In genomic region chr3:30578479-30578878, GRCh38 we compare ENCODE assay signal across 9 cellular contexts.
A peak's percentile ranks its signal among the peaks of the same experiment; 100 is the strongest.
DNase-seq lines count a peak whose midpoint lies in the region; ATAC-seq and TF ChIP-seq lines count a peak whose summit lies in the region.
"Had no signal": no experiment of that assay in that cellular context is flagged by ENCODE, and none has a peak within 500 bp of the region (broad histone marks: within the 10 kb centered on the region; RNA-seq: fewer than 3 reads in every experiment).

No MANE protein-coding gene starts in this region.

- no peaks in the 10 kb centered on the region for H3K79me2 ChIP-seq in MM.1S (ENCODE audit: low read length)

- TF ChIP-seq CTCF in MM.1S (IDR thresholded peaks at IDR 0.05; ENCODE audit: low read length) (no peak), WERI-Rb-1 (IDR thresholded peaks at IDR 0.05; ENCODE audit: low read depth, low read length) (no peak)

- H3K9me2 ChIP-seq in MM.1S (replicated peaks; ENCODE audit: insufficient read depth, low read length): no peaks in the 10 kb centered on the region

- no peak overlapping the region for H3K9ac ChIP-seq in MM.1S (ENCODE audit: low read length)

- H3K36me3 ChIP-seq in MM.1S (replicated peaks; ENCODE audit: insufficient read depth, low read length): no peaks in the 10 kb centered on the region
- no peaks in the 10 kb centered on the region for H3K36me3 ChIP-seq in WERI-Rb-1

- peak; percentile 14 for DNase-seq in MM.1S
- DNase-seq in fibroblast of peridontal ligament (ENCODE audit: extremely low read depth): peak; percentile 96
- DNase-seq in putamen (ENCODE audit: low spot score): peak; percentile 10
- no peak for DNase-seq in activated T-cell treated with anti-CD3 and anti-CD28 coated beads for 4 hours
- no peak for DNase-seq in HEK293T (ENCODE audit: extremely low spot score)
- no peak for DNase-seq in DMS153 (lab: John Stamatoyannopoulos, UW)
- DNase-seq in WERI-Rb-1: no peak

- peak; percentile 29 for ATAC-seq in GM18505 (IDR thresholded peaks at IDR 0.05; ENCODE audit: unreplicated experiment)
- ATAC-seq: HCT116 had no signal

- H3K27me3 ChIP-seq in MM.1S (replicated peaks; ENCODE audit: insufficient read depth, low read length) (no peaks in the 10 kb centered on the region), WERI-Rb-1 (ENCODE audit: insufficient read depth, low read depth, severe bottlenecking) (no peaks in the 10 kb centered on the region)

- no peak overlapping the region for H3K4me3 ChIP-seq in MM.1S (ENCODE audit: low read length)
- H3K4me3 ChIP-seq in WERI-Rb-1 (ENCODE audit: low read depth, low read length): no peak overlapping the region

- H3F3A ChIP-seq in MM.1S (ENCODE audit: insufficient read depth, low read length): no peaks in the 10 kb centered on the region

- no peaks in the 10 kb centered on the region for H4K20me1 ChIP-seq in MM.1S (ENCODE audit: insufficient read depth, low read length)

- POLR2A ChIA-PET in HEK293T (lab: Yijun Ruan, JAX): no interaction called here

- H3K9me3 ChIP-seq in MM.1S (replicated peaks; ENCODE audit: insufficient read depth, low read length): no peaks in the 10 kb centered on the region
- no peaks in the 10 kb centered on the region for H3K9me3 ChIP-seq in WERI-Rb-1 (ENCODE audit: severe bottlenecking)

- no peak overlapping the region for H3K27ac ChIP-seq in MM.1S (ENCODE audit: low read length)
- no peak overlapping the region for H3K27ac ChIP-seq in WERI-Rb-1

- H3K4me2 ChIP-seq in MM.1S (ENCODE audit: low read depth, low read length): no peak overlapping the region

- CTCF ChIA-PET in HEK293T (lab: Yijun Ruan, JAX): no interaction called here

- peaks cover 19% of the 10 kb centered on the region for H3K4me1 ChIP-seq in MM.1S (ENCODE audit: low read length)

- TF ChIP-seq POLR2A in GM18505 (IDR thresholded peaks at IDR 0.05; ENCODE audit: borderline replicate concordance, extremely low read depth, insufficient read depth, insufficient read length): no peak

- H2AFZ ChIP-seq in MM.1S (ENCODE audit: low read length): no peak overlapping the region

TF ChIP-seq in HEK293T, 16 proteins besides CTCF, POLR2A, EP300 and RAD21:
- TF ChIP-seq FOXK2 (IDR thresholded peaks at IDR 0.05) (no peak), SP1 (IDR thresholded peaks at IDR 0.05) (no peak), ARNT (IDR thresholded peaks at IDR 0.05) (no peak), BHLHE40 (IDR thresholded peaks at IDR 0.05; ENCODE audit: borderline replicate concordance) (no peak), FOXA1 (IDR thresholded peaks at IDR 0.05) (no peak), LEF1 (IDR thresholded peaks at IDR 0.05; ENCODE audit: borderline replicate concordance) (no peak), ZNF384 (IDR thresholded peaks at IDR 0.05) (no peak)
TF ChIP-seq in HEK293T: peak in this region for 0.

Comparison
In these comparisons a context has a peak if more than half of its experiments do, and no peak if none do; other contexts are left out.
1. DNase-seq: peak in MM.1S (single experiment), fibroblast of peridontal ligament (single experiment) and putamen (single experiment); none in activated T-cell treated with anti-CD3 and anti-CD28 coated beads for 4 hours (single experiment), HEK293T (single experiment), DMS153 (single experiment) and WERI-Rb-1 (single experiment).